In genomic region chr3:10091387-10091786, GRCh38 we compare ENCODE assay signal across 14 cellular contexts. TPM values are rescaled to one million over a fixed set of nuclear protein-coding genes. Genes with fewer than 3 reads are reported as not detected.
"Had no signal": no experiment of that assay in that cellular context is flagged by ENCODE, and none has a peak within 500 bp of the region (broad histone marks: within the 10 kb centered on the region; RNA-seq: fewer than 3 reads in every experiment).

No MANE protein-coding gene starts in this region.

RNA-seq across cellular contexts. Expression of gene FANCD2OS, which starts 16.7 kb away (rescaled TPM):
- total RNA-seq: stomach, subcutaneous adipose tissue, suprapubic skin, temporal lobe, thoracic aorta, thyroid gland, tibial nerve, transverse colon, upper lobe of left lung, upper lobe of right lung, ureter, urinary bladder, uterus, vagina had no signal
- polyA plus RNA-seq: stomach, urinary bladder had no signal
